ENCODE assay signal across 8 cellular contexts in the genomic region with DNA sequence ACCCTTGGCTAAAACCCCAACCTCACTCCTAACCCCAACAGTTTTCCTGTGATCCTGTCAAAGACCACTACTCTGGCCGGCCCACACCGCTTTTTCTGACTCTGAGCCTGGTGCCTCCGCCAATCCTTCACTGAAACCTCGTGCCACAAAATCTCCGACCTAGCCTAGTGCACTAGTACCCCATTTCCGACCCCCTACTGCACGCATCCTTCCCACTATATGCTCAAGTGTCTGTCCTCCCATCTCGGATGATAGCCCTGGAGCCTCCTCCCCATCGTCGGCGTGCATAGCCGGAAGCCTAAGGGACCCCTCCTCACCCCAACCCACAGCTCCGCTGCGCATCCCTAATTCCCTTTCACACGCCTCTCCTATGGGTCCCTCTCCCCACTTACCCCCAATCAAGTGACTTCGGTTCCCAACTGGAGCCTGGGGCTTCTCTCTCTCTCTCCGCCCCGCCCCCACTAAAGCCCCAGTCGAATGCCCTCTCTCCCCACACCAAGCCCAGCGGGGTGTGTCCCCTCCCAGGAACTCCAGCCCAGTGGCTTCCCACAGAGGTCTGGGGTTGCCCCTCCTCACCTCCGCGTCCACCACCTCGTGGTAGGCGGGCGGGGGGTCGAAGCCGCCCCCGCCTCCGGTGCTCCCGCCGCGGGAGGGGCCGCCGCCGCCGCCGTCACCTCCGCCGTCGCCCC. TPM values are rescaled to one million over a fixed set of nuclear protein-coding genes. Genes with fewer than 3 reads are reported as not detected.
DNase-seq lines count a peak whose midpoint lies in the region; ATAC-seq and TF ChIP-seq lines count a peak whose summit lies in the region.

No MANE protein-coding gene starts in this region.

- peaks cover 76% of the 10 kb centered on the region for H3K4me1 Mint-ChIP-seq in activated B cell treated with CpG ODN at 0.5 μM for 24 hours
- H3K4me1 Mint-ChIP-seq in stimulated activated effector memory CD8-positive, alpha-beta T cell treated with anti-CD3 and anti-CD28 coated beads, Interleukin-12 subunit alpha, Interleukin-12 subunit beta, amount 100 ng/mL, for 72 hours: peaks cover 77% of the 10 kb centered on the region

- peak overlapping the region; percentile 82 for H2AFZ ChIP-seq in KMS-11 (ENCODE audit: low read depth)

- no peaks in the 10 kb centered on the region for H3K27me3 ChIP-seq in KMS-11 (ENCODE audit: insufficient read depth, low read depth)

- DNase-seq in ELR (ENCODE audit: low read depth) (peak; percentile 61), activated B cell treated with CpG ODN at 0.5 μM for 24 hours (peak; percentile 58), ecto neural progenitor cell (ENCODE audit: low spot score) (peak; percentile 75), lung microvascular endothelial cell (ENCODE audit: low read depth in 2 of 2) (peak; percentile 16 to 42), cortex of kidney (lab: John Stamatoyannopoulos, UW) (no peak)
- DNase-seq in stimulated activated effector memory CD8-positive, alpha-beta T cell treated with anti-CD3 and anti-CD28 coated beads, Interleukin-12 subunit alpha, Interleukin-12 subunit beta, amount 100 ng/mL, for 72 hours (ENCODE audit: low spot score in 2 of 2): peak in 1 of 2 donors; percentile 75

- peak overlapping the region; percentile 45 for H3K4me2 ChIP-seq in KMS-11

- intact Hi-C loops in activated B cell treated with CpG ODN at 0.5 μM for 24 hours (cut with micrococcal nuclease): loop anchor here (2.0 to 10.0 kb wide), 3 partner anchors 47 to 1364 kb away; partner anchors contain the start of genes PARS2 and PLPP3

- H3K4me3 ChIP-seq in KMS-11 (IDR thresholded peaks at IDR 0.05; ENCODE audit: insufficient read depth, low read depth, low read length): peak overlapping the region; percentile 50

- H3K4me1 ChIP-seq in KMS-11 (ENCODE audit: low read depth, poor library complexity, severe bottlenecking): peaks cover 25% of the 10 kb centered on the region

- no peaks in the 10 kb centered on the region for H3K36me3 ChIP-seq in KMS-11 (ENCODE audit: insufficient read depth)

- H3K9me3 Mint-ChIP-seq in activated B cell treated with CpG ODN at 0.5 μM for 24 hours: no peaks in the 10 kb centered on the region
- H3K9me3 Mint-ChIP-seq in stimulated activated effector memory CD8-positive, alpha-beta T cell treated with anti-CD3 and anti-CD28 coated beads, Interleukin-12 subunit alpha, Interleukin-12 subunit beta, amount 100 ng/mL, for 72 hours: no peaks in the 10 kb centered on the region

- POLR2A ChIA-PET in activated B cell treated with CpG ODN at 0.5 μM for 24 hours (lab: Charles Lee): interaction anchor here (0.7 to 6.5 kb wide), 6 partner anchors 9 to 75 kb away, joined by 3 to 120 read pairs (median 4); no protein-coding TSS in a partner anchor

- H3K9ac ChIP-seq in KMS-11: peak overlapping the region; percentile 96

- peak overlapping the region; percentile 92 for H3K4me3 Mint-ChIP-seq in activated B cell treated with CpG ODN at 0.5 μM for 24 hours
- peak overlapping the region; percentile 96 for H3K4me3 Mint-ChIP-seq in stimulated activated effector memory CD8-positive, alpha-beta T cell treated with anti-CD3 and anti-CD28 coated beads, Interleukin-12 subunit alpha, Interleukin-12 subunit beta, amount 100 ng/mL, for 72 hours

- H3K36me3 Mint-ChIP-seq in activated B cell treated with CpG ODN at 0.5 μM for 24 hours (ENCODE audit: low read depth): peaks cover 22% of the 10 kb centered on the region
- H3K36me3 Mint-ChIP-seq in stimulated activated effector memory CD8-positive, alpha-beta T cell treated with anti-CD3 and anti-CD28 coated beads, Interleukin-12 subunit alpha, Interleukin-12 subunit beta, amount 100 ng/mL, for 72 hours: peaks cover 19% of the 10 kb centered on the region

- H3K27ac Mint-ChIP-seq in activated B cell treated with CpG ODN at 0.5 μM for 24 hours: peak overlapping the region; percentile 97
- peak overlapping the region; percentile 95 for H3K27ac Mint-ChIP-seq in stimulated activated effector memory CD8-positive, alpha-beta T cell treated with anti-CD3 and anti-CD28 coated beads, Interleukin-12 subunit alpha, Interleukin-12 subunit beta, amount 100 ng/mL, for 72 hours

- no peak overlapping the region; the same call in 1 of the 2 replicates for H3K27ac ChIP-seq in KMS-11

- H4K20me1 ChIP-seq in KMS-11 (ENCODE audit: insufficient read depth): no peaks in the 10 kb centered on the region

- TF ChIP-seq CTCF in KMS-11 (conservative IDR thresholded peaks at IDR 0.05; ENCODE audit: low read depth, low read length): no peak
- no peak for TF ChIP-seq CTCF in activated B cell treated with CpG ODN at 0.5 μM for 24 hours (IDR thresholded peaks at IDR 0.05)

- H3K79me2 ChIP-seq in KMS-11 (ENCODE audit: insufficient read depth, low read depth): peaks cover 19% of the 10 kb centered on the region; the same call in 1 of the 2 replicates

- H3K27me3 Mint-ChIP-seq in activated B cell treated with CpG ODN at 0.5 μM for 24 hours: no peaks in the 10 kb centered on the region

- CTCF ChIA-PET in activated B cell treated with CpG ODN at 0.5 μM for 24 hours (lab: Charles Lee): interaction anchor here (1.1 to 4.4 kb wide), 2 partner anchors 63 kb away, joined by 3 to 37 read pairs; no protein-coding TSS in a partner anchor

- peak; percentile 37 for ATAC-seq in GM21723 (IDR thresholded peaks at IDR 0.05; ENCODE audit: unreplicated experiment)
- peak; percentile 32 for ATAC-seq in activated B cell treated with CpG ODN at 0.5 μM for 24 hours (ENCODE audit: low read depth)
- peak; percentile 6 for ATAC-seq in stimulated activated effector memory CD8-positive, alpha-beta T cell treated with anti-CD3 and anti-CD28 coated beads, Interleukin-12 subunit alpha, Interleukin-12 subunit beta, amount 100 ng/mL, for 72 hours

RNA-seq across cellular contexts. Expression of gene USP24, which starts 0.8 kb away (rescaled TPM):
- total RNA-seq in activated B cell treated with CpG ODN at 0.5 μM for 24 hours (91.4 and 93.2 TPM in 2 replicates), lung microvascular endothelial cell (41.6 and 52.0 TPM in 2 replicates)
